ENCODE assay signal across 31 cellular contexts in genomic region chr14:71694888-71695505, GRCh38.
A peak's percentile ranks its signal among the peaks of the same experiment; 100 is the strongest.
DNase-seq lines count a peak whose midpoint lies in the region; ATAC-seq, FAIRE-seq and TF ChIP-seq lines count a peak whose summit lies in the region.
"Had no signal": no experiment of that assay in that cellular context is flagged by ENCODE, and none has a peak within 500 bp of the region (broad histone marks: within the 10 kb centered on the region; RNA-seq: fewer than 3 reads in every experiment).

No MANE protein-coding gene starts in this region.

- no peaks in the 10 kb centered on the region for H3K27me3 Mint-ChIP-seq in nephron progenitor cell (ENCODE audit: low read depth, poor library complexity)
- no peaks in the 10 kb centered on the region for H3K27me3 Mint-ChIP-seq in activated T-helper 17 cell treated with anti-CD3 and anti-CD28 coated beads, Interleukin-2, amount 50 U/mL, for 72 hours
- H3K27me3 Mint-ChIP-seq: activated CD4-positive, alpha-beta memory T cell treated with anti-CD3 and anti-CD28 coated beads for 36 hours; activated naive CD8-positive, alpha-beta T cell treated with anti-CD3 and anti-CD28 coated beads for 36 hours; progenitor cell of endocrine pancreas had no signal

- FAIRE-seq in GM19239 (lab: Jason Lieb, UNC) (peak; percentile 61), pancreas (lab: Jason Lieb, UNC) (no peak)
- FAIRE-seq: islet of Langerhans, TTC549 had no signal

- DNase-seq in GM19239 (ENCODE audit: insufficient read length, low spot score): no peak
- DNase-seq in nephron progenitor cell: no peak
- DNase-seq in tibial artery: no peak
- DNase-seq in pancreas: no peak
- DNase-seq: activated CD4-positive, alpha-beta memory T cell treated with anti-CD3 and anti-CD28 coated beads for 36 hours; activated CD4-positive, CD25-positive, alpha-beta regulatory T cell treated with anti-CD3 and anti-CD28 coated beads, Interleukin-2, amount 50 U/mL, for 72 hours; activated effector memory CD4-positive, alpha-beta T cell treated with Interleukin-2 at 50 U/mL for 16 hours; activated naive CD8-positive, alpha-beta T cell treated with anti-CD3 and anti-CD28 coated beads for 36 hours; C1 segment of cervical spinal cord; dermis blood vessel endothelial cell; DMS79 treated with DMSO at 0.1 percent for 48 hours; GM23248; Karpas-422; mucosa of descending colon; NCI-H1436; NCI-H446 treated with DMSO at 0.1 percent for 48 hours; NCI-H82; SJCRH30; stimulated activated CD4-positive, alpha-beta T cell treated with anti-CD3 and anti-CD28 coated beads, Interleukin-4, amount 100 ng/mL, for 24 hours; T-helper 1 cell had no signal

- no peaks in the 10 kb centered on the region for H3K9me3 Mint-ChIP-seq in nephron progenitor cell
- H3K9me3 Mint-ChIP-seq in activated T-helper 17 cell treated with anti-CD3 and anti-CD28 coated beads, Interleukin-2, amount 50 U/mL, for 72 hours: no peaks in the 10 kb centered on the region
- H3K9me3 Mint-ChIP-seq: activated CD4-positive, alpha-beta memory T cell treated with anti-CD3 and anti-CD28 coated beads for 36 hours; activated naive CD8-positive, alpha-beta T cell treated with anti-CD3 and anti-CD28 coated beads for 36 hours; nephron; stimulated activated effector memory CD8-positive, alpha-beta T cell treated with anti-CD3 and anti-CD28 coated beads, Interleukin-12 subunit alpha, Interleukin-12 subunit beta, amount 100 ng/mL, for 72 hours had no signal

- H3K27me3 ChIP-seq in tibial artery (no peaks in the 10 kb centered on the region), pancreas (no peaks in the 10 kb centered on the region)
- H3K27me3 ChIP-seq: ascending aorta, SJCRH30, tibial nerve had no signal

- H3K4me1 ChIP-seq in tibial artery (peaks cover 0 to 36% (median 6%) of the 10 kb centered on the region in 4 donors), pancreas (no peaks in the 10 kb centered on the region)

- no peak overlapping the region for H3K4me3 ChIP-seq in tibial artery
- H3K4me3 ChIP-seq in pancreas: no peak overlapping the region
- H3K4me3 ChIP-seq: GM23248, mucosa of descending colon, SJCRH30, tibial nerve had no signal

- intact Hi-C loops in tibial artery (cut with DNase I; ENCODE audit: low total_unique reads): no loop called here
- intact Hi-C loops in pancreas (cut with DNase I): no loop called here

- H3K27ac ChIP-seq in cingulate gyrus (ENCODE audit: low read depth, low read length) (peak overlapping the region; percentile 24), tibial artery (peak overlapping the region; percentile 4), pancreas (no peak overlapping the region)
- H3K27ac ChIP-seq: SJCRH30 had no signal

- H3K4me3 Mint-ChIP-seq in nephron progenitor cell: no peak overlapping the region
- no peak overlapping the region for H3K4me3 Mint-ChIP-seq in activated T-helper 17 cell treated with anti-CD3 and anti-CD28 coated beads, Interleukin-2, amount 50 U/mL, for 72 hours
- H3K4me3 Mint-ChIP-seq: activated CD4-positive, alpha-beta memory T cell treated with anti-CD3 and anti-CD28 coated beads for 36 hours; activated naive CD8-positive, alpha-beta T cell treated with anti-CD3 and anti-CD28 coated beads for 36 hours; nephron; stimulated activated effector memory CD8-positive, alpha-beta T cell treated with anti-CD3 and anti-CD28 coated beads, Interleukin-12 subunit alpha, Interleukin-12 subunit beta, amount 100 ng/mL, for 72 hours had no signal

- peak overlapping the region; percentile 14 for H3K27ac Mint-ChIP-seq in nephron progenitor cell
- no peak overlapping the region for H3K27ac Mint-ChIP-seq in activated T-helper 17 cell treated with anti-CD3 and anti-CD28 coated beads, Interleukin-2, amount 50 U/mL, for 72 hours
- H3K27ac Mint-ChIP-seq: activated CD4-positive, alpha-beta memory T cell treated with anti-CD3 and anti-CD28 coated beads for 36 hours; activated naive CD8-positive, alpha-beta T cell treated with anti-CD3 and anti-CD28 coated beads for 36 hours; stimulated activated effector memory CD8-positive, alpha-beta T cell treated with anti-CD3 and anti-CD28 coated beads, Interleukin-12 subunit alpha, Interleukin-12 subunit beta, amount 100 ng/mL, for 72 hours had no signal

- ATAC-seq in pancreas (no peak), GM21528 (IDR thresholded peaks at IDR 0.05; ENCODE audit: low FRiP score, unreplicated experiment) (no peak)
- no peak for ATAC-seq in activated T-helper 17 cell treated with anti-CD3 and anti-CD28 coated beads, Interleukin-2, amount 50 U/mL, for 72 hours (replicated peaks)
- ATAC-seq: mucosa of descending colon; sciatic nerve; stimulated activated effector memory CD8-positive, alpha-beta T cell treated with anti-CD3 and anti-CD28 coated beads, Interleukin-12 subunit alpha, Interleukin-12 subunit beta, amount 100 ng/mL, for 72 hours had no signal

- H3K36me3 ChIP-seq in tibial artery (peaks cover 0 to 25% (median 0%) of the 10 kb centered on the region in 3 donors), pancreas (no peaks in the 10 kb centered on the region)
- H3K36me3 ChIP-seq: SJCRH30 had no signal

- no peak for TF ChIP-seq CTCF in nephron progenitor cell (IDR thresholded peaks at IDR 0.05)
- TF ChIP-seq CTCF in tibial artery (IDR thresholded peaks at IDR 0.05): no peak
- no peak for TF ChIP-seq CTCF in pancreas (IDR thresholded peaks at IDR 0.05)

- peaks cover 37% of the 10 kb centered on the region for H3K36me3 Mint-ChIP-seq in nephron progenitor cell (ENCODE audit: low read depth)
- peaks cover 33% of the 10 kb centered on the region for H3K36me3 Mint-ChIP-seq in activated T-helper 17 cell treated with anti-CD3 and anti-CD28 coated beads, Interleukin-2, amount 50 U/mL, for 72 hours (ENCODE audit: low read depth)

- H3K9me3 ChIP-seq in tibial artery (no peaks in the 10 kb centered on the region), pancreas (no peaks in the 10 kb centered on the region)
- H3K9me3 ChIP-seq: ascending aorta, mucosa of descending colon, SJCRH30, tibial nerve had no signal

- H3K4me1 Mint-ChIP-seq in nephron progenitor cell: no peaks in the 10 kb centered on the region
- H3K4me1 Mint-ChIP-seq in activated T-helper 17 cell treated with anti-CD3 and anti-CD28 coated beads, Interleukin-2, amount 50 U/mL, for 72 hours: peaks cover 6% of the 10 kb centered on the region

- WGBS in pancreas, 2 donors: 94% methylated on average over 7 of the region's 7 CpGs

Comparison
In these comparisons a context has a peak if more than half of its experiments do, and no peak if none do; other contexts are left out.
1. H3K27ac ChIP-seq: peak in cingulate gyrus (single experiment) and tibial artery (2 of 2); none in pancreas (0 of 4).